ENCODE assay signal across 24 cellular contexts in the genomic region with DNA sequence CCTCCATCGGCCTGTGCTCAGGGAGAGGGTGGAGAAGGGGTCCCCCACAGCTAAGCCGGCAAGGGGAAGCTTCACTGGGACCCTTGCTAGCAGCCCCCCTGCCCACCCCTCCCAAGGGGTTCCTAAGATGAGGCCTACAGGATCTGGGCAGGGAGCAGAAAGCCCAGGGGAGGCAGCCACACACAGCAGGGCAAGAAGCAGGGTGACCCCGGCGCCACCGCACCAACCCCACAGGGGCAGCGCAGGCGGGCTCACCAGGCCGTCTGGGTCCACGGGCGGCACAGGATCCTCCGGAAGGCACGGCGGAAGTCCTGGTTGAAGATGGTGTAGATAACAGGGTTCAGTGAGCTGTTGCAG. TPM values are rescaled to one million over a fixed set of nuclear protein-coding genes. Genes with fewer than 3 reads are reported as not detected.
A peak's percentile ranks its signal among the peaks of the same experiment; 100 is the strongest.
DNase-seq lines count a peak whose midpoint lies in the region; ATAC-seq, FAIRE-seq and TF ChIP-seq lines count a peak whose summit lies in the region.
"Had no signal": no experiment of that assay in that cellular context is flagged by ENCODE, and none has a peak within 500 bp of the region (broad histone marks: within the 10 kb centered on the region; RNA-seq: fewer than 3 reads in every experiment).

No MANE protein-coding gene starts in this region.

- no peak overlapping the region for H3K9ac ChIP-seq in K562 (ENCODE audit: insufficient read depth in 1 of 2, low read depth in 2 of 2, low read length in 2 of 2)
- H3K9ac ChIP-seq: GM23248, parathyroid adenoma had no signal

- TF ChIP-seq EP300 in K562 (IDR thresholded peaks at IDR 0.05; ENCODE audit: low read length) = no peak

- intact Hi-C loops in Right ventricle myocardium superior (cut with DNase I) = loop anchor here (5.0 kb wide), 1 partner anchor 37 kb away; no protein-coding TSS in a partner anchor
- intact Hi-C loops in K562 (cut with micrococcal nuclease) = no loop called here
- intact Hi-C loops in head of caudate nucleus (cut with DNase I) = loop anchor here (10.0 kb wide), 1 partner anchor 90 kb away; no protein-coding TSS in a partner anchor

- in situ Hi-C loops in K562 (cut with MboI) (loop anchor here (5.0 kb wide), 1 partner anchor 92 kb away; no protein-coding TSS in a partner anchor), HAP-1 (cut with MboI; ENCODE audit: low sequenced_read_pairs) (loop anchor here (25.0 kb wide), 1 partner anchor 102 kb away; no protein-coding TSS in a partner anchor)

- peaks cover 10% of the 10 kb centered on the region for H4K20me1 ChIP-seq in K562 (replicated peaks; ENCODE audit: control insufficient read depth, insufficient read depth, low read length)

- ATAC-seq in Right ventricle myocardium superior (ENCODE audit: poor library complexity) (no peak), K562 (no peak), naive B cell (ENCODE audit: low read depth in 2 of 2) (no peak)
- ATAC-seq: GM12878; stimulated activated memory B cell treated with anti-CD40 and anti-IgM and Interleukin-4, amounts not matched to agents 10 μg/mL and 1 μg/mL and 100 μg/mL, for 72 hours had no signal

- H3K36me3 ChIP-seq in right atrium auricular region (no peaks in the 10 kb centered on the region), K562 (ENCODE audit: control insufficient read depth, insufficient read depth, low read length) (no peaks in the 10 kb centered on the region), HAP-1 (replicated peaks) (no peaks in the 10 kb centered on the region)

- no peaks in the 10 kb centered on the region for H3K79me2 ChIP-seq in K562 (ENCODE audit: control insufficient read depth, insufficient read depth, low read length)
- H3K79me2 ChIP-seq: parathyroid adenoma had no signal

- POLR2A ChIA-PET in K562 (lab: Yijun Ruan, JAX) = no interaction called here

- H3K9me1 ChIP-seq in K562 (ENCODE audit: control insufficient read depth, insufficient read depth, low read length) = no peaks in the 10 kb centered on the region

- DNase-seq in Right ventricle myocardium superior (peak; percentile 37), right atrium auricular region (ENCODE audit: low spot score) (no peak), K562 (ENCODE audit: extremely low read depth in 1 of 4, low spot score in 3 of 4) (no peak), naive B cell (no peak), type B pancreatic cell (ENCODE audit: extremely low spot score, unreplicated experiment) (no peak), HAP-1 (ENCODE audit: low spot score in 2 of 2) (no peak), head of caudate nucleus (no peak)
- DNase-seq: activated CD4-positive, alpha-beta T cell treated with anti-CD3 and anti-CD28 coated beads for 1 hour; activated naive CD4-positive, alpha-beta T cell treated with Interleukin-2 at 50 U/mL for 16 hours; DMS53; endodermal cell; glutamatergic neuron; GM23248; MM.1S; NCI-H226; SHP77 treated with DMSO at 0.1 percent for 48 hours; testis had no signal

- H3K4me3 ChIP-seq in right atrium auricular region (peak overlapping the region in 1 of 2 donors; percentile 70), K562 (no peak overlapping the region), HAP-1 (no peak overlapping the region)
- H3K4me3 ChIP-seq: GM12878, GM23248, lung, testis had no signal

- peaks cover 14 to 21% (median 18%) of the 10 kb centered on the region in 3 donors for H3K4me1 Mint-ChIP-seq in naive B cell
- H3K4me1 Mint-ChIP-seq in type B pancreatic cell (ENCODE audit: unreplicated experiment) = peaks cover 6% of the 10 kb centered on the region

- H3K4me1 ChIP-seq in right atrium auricular region (peaks cover 0 to 26% of the 10 kb centered on the region in 2 donors), K562 (replicated peaks in 1 of 2; ENCODE audit: control insufficient read depth in 2 of 2, insufficient read depth in 2 of 2, low read length in 2 of 2) (peaks cover 3 to 48% of the 10 kb centered on the region in 2 experiments; a peak in 4 of 5 replicates), HAP-1 (peaks cover 5% of the 10 kb centered on the region)

- H3K9me3 ChIP-seq in right atrium auricular region (no peaks in the 10 kb centered on the region), K562 (replicated peaks; ENCODE audit: control insufficient read depth, insufficient read depth, low read depth, low read length) (no peaks in the 10 kb centered on the region), HAP-1 (no peaks in the 10 kb centered on the region)
- H3K9me3 ChIP-seq: testis had no signal

- WGBS in K562 (ENCODE audit: insufficient coverage, low coverage, missing lambda C conversion rate) = 22% methylated on average over 12 of the region's 13 CpGs

- TF ChIP-seq POLR2A in K562 (conservative IDR thresholded peaks at IDR 0.05) = no peak

- FAIRE-seq in K562 (lab: Jason Lieb, UNC) = no peak
- FAIRE-seq: GM12878, GM19239 had no signal

- TF ChIP-seq RAD21 in K562 (CRISPR knock-in tag; conservative IDR thresholded peaks at IDR 0.05 in 1 of 2, IDR thresholded peaks at IDR 0.05 in 1 of 2) = no peak

- no peaks in the 10 kb centered on the region for H3K9me3 Mint-ChIP-seq in naive B cell
- H3K9me3 Mint-ChIP-seq in type B pancreatic cell = no peaks in the 10 kb centered on the region
- H3K9me3 Mint-ChIP-seq: CD4-positive, alpha-beta memory T cell; stimulated activated memory B cell treated with anti-CD40 and anti-IgM and Interleukin-4, amounts not matched to agents 10 μg/mL and 1 μg/mL and 100 μg/mL, for 72 hours had no signal

- H3K27me3 ChIP-seq in right atrium auricular region = peaks cover 3 to 6% of the 10 kb centered on the region in 2 donors
- peaks cover 2 to 82% of the 10 kb centered on the region in 2 experiments; a peak in 3 of 5 replicates for H3K27me3 ChIP-seq in K562 (ENCODE audit: control insufficient read depth in 2 of 2, insufficient read depth in 2 of 2, low read length in 2 of 2)
- no peaks in the 10 kb centered on the region for H3K27me3 ChIP-seq in HAP-1 (ENCODE audit: low read depth)
- H3K27me3 ChIP-seq: testis had no signal

- CTCF ChIA-PET in K562 (lab: Yijun Ruan, JAX; ENCODE audit: low intra/inter-chr PET ratio) = no interaction called here

- no peak overlapping the region for H2AFZ ChIP-seq in K562 (ENCODE audit: low read depth, low read length)
- H2AFZ ChIP-seq: GM23248, parathyroid adenoma had no signal

- H3K27ac ChIP-seq in right atrium auricular region = no peak overlapping the region
- no peak overlapping the region for H3K27ac ChIP-seq in K562 (ENCODE audit: extremely low read depth, low read depth, low read length)
- H3K27ac ChIP-seq: GM23248, parathyroid adenoma had no signal

- H3K27me3 Mint-ChIP-seq in naive B cell (peaks cover 5 to 31% (median 26%) of the 10 kb centered on the region in 3 donors), type B pancreatic cell (peaks cover 23% of the 10 kb centered on the region)

- no peaks in the 10 kb centered on the region for H3K36me3 Mint-ChIP-seq in naive B cell
- H3K36me3 Mint-ChIP-seq in type B pancreatic cell = no peaks in the 10 kb centered on the region
- H3K36me3 Mint-ChIP-seq: CD4-positive, alpha-beta memory T cell; stimulated activated memory B cell treated with anti-CD40 and anti-IgM and Interleukin-4, amounts not matched to agents 10 μg/mL and 1 μg/mL and 100 μg/mL, for 72 hours had no signal

- TF ChIP-seq CTCF in right atrium auricular region (IDR thresholded peaks at IDR 0.05) = no peak
- TF ChIP-seq CTCF in K562 (IDR thresholded peaks at IDR 0.05 in 2 of 3, conservative IDR thresholded peaks at IDR 0.05 in 1 of 3; ENCODE audit: insufficient read depth in 2 of 3, low read depth in 1 of 3, low read length in 3 of 3) = no peak
- no peak for TF ChIP-seq CTCF in type B pancreatic cell (conservative IDR thresholded peaks at IDR 0.05)

- BruUV-seq in K562 (replicated peaks; lab: Mats Ljungman, UMichigan) = no TSS peak

- H3K27ac Mint-ChIP-seq in naive B cell = no peak overlapping the region
- H3K27ac Mint-ChIP-seq in type B pancreatic cell = no peak overlapping the region
- H3K27ac Mint-ChIP-seq: endodermal cell; stimulated activated memory B cell treated with anti-CD40 and anti-IgM and Interleukin-4, amounts not matched to agents 10 μg/mL and 1 μg/mL and 100 μg/mL, for 72 hours had no signal

- no peak overlapping the region for H3K4me2 ChIP-seq in K562 (ENCODE audit: insufficient read depth, low read length)

- peak overlapping the region in 5 of 8 donors; percentile 8 to 69 (median 39) for H3K4me3 Mint-ChIP-seq in naive B cell
- H3K4me3 Mint-ChIP-seq in type B pancreatic cell = peak overlapping the region; percentile 58

RNA-seq across cellular contexts. Expression of a gene that starts 1.8 kb away (rescaled TPM):
- total RNA-seq in Right ventricle myocardium superior (6.4 TPM), right atrium auricular region (1 to 10 TPM in 1 of 2 donors, under 1 TPM in 1; 0.47 to 1.4 TPM), K562 (2014; rRNA removed) (not detected in 2 replicates), K562 (2014; rRNA removed; fragmentation: Illumina TruSeq; extraction: Trizol) (not detected in 2 replicates), K562 (2015; rRNA removed; fragmentation: Illumina TruSeq; extraction: Trizol) (not detected in 2 replicates), K562 (2021) (not detected in 2 replicates), type B pancreatic cell (ENCODE audit: low replicate concordance) (2.4 and 13.9 TPM in 2 replicates)
- total RNA-seq in K562 (2011; cell fraction: chromatin; rRNA removed; ENCODE audit: low replicate concordance) = 0.07 and 0.11 TPM in 2 replicates
- 0.13 and 0.17 TPM in 2 replicates for total RNA-seq in K562 (2011; cell fraction: nucleolus; rRNA removed)
- total RNA-seq in K562 (2011; cell fraction: nucleoplasm; rRNA removed) = not detected in 2 replicates
- polyA plus RNA-seq in K562 (2011; rRNA removed) (not detected in 2 replicates), K562 (2014; fragmentation: Illumina TruSeq; extraction: Trizol) (not detected in 2 replicates), K562 (2014; fragmentation: Nextera tagmentation; extraction: Ambion mirVana) (not detected), K562 (2014; rRNA removed) (not detected in 2 replicates), naive B cell (ENCODE audit: low read depth in 6 of 6) (under 1 TPM in 1 of 6 donors, not detected in 5; 0.15 TPM)
- polyA plus RNA-seq in K562 (2011; cell fraction: cytosol; rRNA removed) = 0.04 TPM in 1 of 2 replicates, not detected in the other
- 0.14 and 0.27 TPM in 2 replicates for polyA plus RNA-seq in K562 (2011; cell fraction: nucleus; rRNA removed)
- polyA plus RNA-seq in K562 (2012) = 0.03 TPM in 1 of 2 replicates, not detected in the other
- not detected in 2 replicates for polyA minus RNA-seq in K562 (2011; rRNA and poly(A)+ RNA removed)
- polyA minus RNA-seq in K562 (2011; cell fraction: cytosol; rRNA and poly(A)+ RNA removed) = not detected in 2 replicates
- not detected in 2 replicates for polyA minus RNA-seq in K562 (2011; cell fraction: nucleus; rRNA and poly(A)+ RNA removed)
- total RNA-seq: CD4-positive, alpha-beta memory T cell; fibroblast of lung; GM23248 had no signal
- polyA plus RNA-seq: CD4-positive, alpha-beta memory T cell; GM23248 had no signal

RNA-seq across cellular contexts. Expression of a gene that starts 23.8 kb away (rescaled TPM):
- total RNA-seq in Right ventricle myocardium superior (not detected), right atrium auricular region (not detected), K562 (2014; rRNA removed) (not detected in 2 replicates), K562 (2014; rRNA removed; fragmentation: Illumina TruSeq; extraction: Trizol) (not detected in 2 replicates), K562 (2015; rRNA removed; fragmentation: Illumina TruSeq; extraction: Trizol) (not detected in 2 replicates), K562 (2021) (not detected in 2 replicates), type B pancreatic cell (ENCODE audit: low replicate concordance) (0.93 TPM in 1 of 2 replicates, not detected in the other)
- total RNA-seq in K562 (2011; cell fraction: chromatin; rRNA removed; ENCODE audit: low replicate concordance) = not detected in 2 replicates
- total RNA-seq in K562 (2011; cell fraction: nucleolus; rRNA removed) = not detected in 2 replicates
- total RNA-seq in K562 (2011; cell fraction: nucleoplasm; rRNA removed) = not detected in 2 replicates
- polyA plus RNA-seq in K562 (2011; rRNA removed) (not detected in 2 replicates), K562 (2014; fragmentation: Illumina TruSeq; extraction: Trizol) (not detected in 2 replicates), K562 (2014; fragmentation: Nextera tagmentation; extraction: Ambion mirVana) (not detected), K562 (2014; rRNA removed) (not detected in 2 replicates), naive B cell (ENCODE audit: low read depth in 6 of 6) (not detected)
- polyA plus RNA-seq in K562 (2011; cell fraction: cytosol; rRNA removed) = not detected in 2 replicates
- not detected in 2 replicates for polyA plus RNA-seq in K562 (2011; cell fraction: nucleus; rRNA removed)
- not detected in 2 replicates for polyA plus RNA-seq in K562 (2012)
- not detected in 2 replicates for polyA minus RNA-seq in K562 (2011; rRNA and poly(A)+ RNA removed)
- not detected in 2 replicates for polyA minus RNA-seq in K562 (2011; cell fraction: cytosol; rRNA and poly(A)+ RNA removed)
- polyA minus RNA-seq in K562 (2011; cell fraction: nucleus; rRNA and poly(A)+ RNA removed) = not detected in 2 replicates
- total RNA-seq: endodermal cell, fibroblast of lung, GM23248, lung had no signal
- polyA plus RNA-seq: fibroblast of lung, GM23248 had no signal

RNA-seq across cellular contexts. Expression of a gene that starts 30.7 kb away (rescaled TPM):
- 1.5 TPM for total RNA-seq in Right ventricle myocardium superior
- total RNA-seq in right atrium auricular region = 1 to 10 TPM; 4.0 to 9.0 TPM
- 0.16 TPM in 1 of 2 replicates, not detected in the other for total RNA-seq in K562 (2011; cell fraction: chromatin; rRNA removed; ENCODE audit: low replicate concordance)
- 0.33 TPM in 1 of 2 replicates, not detected in the other for total RNA-seq in K562 (2011; cell fraction: nucleolus; rRNA removed)
- total RNA-seq in K562 (2011; cell fraction: nucleoplasm; rRNA removed) = not detected in 2 replicates
- total RNA-seq in K562 (2014; rRNA removed) = not detected in 2 replicates
- not detected in 2 replicates for total RNA-seq in K562 (2014; rRNA removed; fragmentation: Illumina TruSeq; extraction: Trizol)
- not detected in 2 replicates for total RNA-seq in K562 (2015; rRNA removed; fragmentation: Illumina TruSeq; extraction: Trizol)
- 0.18 and 0.42 TPM in 2 replicates for total RNA-seq in K562 (2021)
- polyA plus RNA-seq in K562 (2011; rRNA removed) = 0.04 TPM in 1 of 2 replicates, not detected in the other
- polyA plus RNA-seq in K562 (2011; cell fraction: cytosol; rRNA removed) = 0.06 and 0.07 TPM in 2 replicates
- polyA plus RNA-seq in K562 (2011; cell fraction: nucleus; rRNA removed) = 0.14 and 0.64 TPM in 2 replicates
- polyA plus RNA-seq in K562 (2012) = 0.08 TPM in 1 of 2 replicates, not detected in the other
- not detected in 2 replicates for polyA plus RNA-seq in K562 (2014; fragmentation: Illumina TruSeq; extraction: Trizol)
- polyA plus RNA-seq in K562 (2014; fragmentation: Nextera tagmentation; extraction: Ambion mirVana) = not detected
- polyA plus RNA-seq in K562 (2014; rRNA removed) = not detected in 2 replicates
- not detected in 2 replicates for polyA minus RNA-seq in K562 (2011; rRNA and poly(A)+ RNA removed)
- polyA minus RNA-seq in K562 (2011; cell fraction: cytosol; rRNA and poly(A)+ RNA removed) = 0.76 and 1.8 TPM in 2 replicates
- 0.40 and 0.89 TPM in 2 replicates for polyA minus RNA-seq in K562 (2011; cell fraction: nucleus; rRNA and poly(A)+ RNA removed)
- 100 to 1,000 TPM in 2 of 6 donors, 10 to 100 TPM in 4; 56.3 to 220 (median 95.9) TPM for polyA plus RNA-seq in naive B cell (ENCODE audit: low read depth in 6 of 6)
- 4.3 and 4.5 TPM in 2 replicates for total RNA-seq in type B pancreatic cell (ENCODE audit: low replicate concordance)
